Comparison of ENCODE assay signal across 18 cellular contexts in the genomic region with DNA sequence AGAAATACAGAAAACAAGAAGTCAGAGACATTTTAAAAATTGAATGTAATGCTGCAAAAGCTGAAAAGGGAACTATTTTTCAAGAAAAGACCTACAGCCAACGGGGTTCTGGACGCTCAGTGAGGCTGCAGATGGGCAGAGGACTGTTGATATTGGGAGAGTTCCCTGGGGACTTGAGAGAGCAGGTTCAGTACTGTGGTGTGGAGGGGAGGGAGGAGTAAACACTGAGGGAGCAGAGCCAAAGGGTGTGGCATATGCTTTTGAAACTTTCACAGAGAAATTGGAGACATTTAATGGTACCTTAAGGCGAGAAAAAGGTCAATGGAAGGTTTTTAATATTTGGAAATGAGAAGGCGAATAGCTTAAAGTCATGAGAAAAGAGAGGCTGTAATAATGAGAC.
DNase-seq lines count a peak whose midpoint lies in the region; ATAC-seq and TF ChIP-seq lines count a peak whose summit lies in the region.
"Had no signal": no experiment of that assay in that cellular context is flagged by ENCODE, and none has a peak within 500 bp of the region (broad histone marks: within the 10 kb centered on the region; RNA-seq: fewer than 3 reads in every experiment).

No MANE protein-coding gene starts in this region.

- H3K9me3 ChIP-seq in OCI-LY7 (ENCODE audit: low read length) = no peaks in the 10 kb centered on the region
- no peaks in the 10 kb centered on the region for H3K9me3 ChIP-seq in neural progenitor cell (ENCODE audit: low read depth)
- H3K9me3 ChIP-seq: SJCRH30 had no signal

- H3K27ac Mint-ChIP-seq in stimulated activated memory B cell treated with anti-CD40 and anti-IgM and Interleukin-4, amounts not matched to agents 10 μg/mL and 1 μg/mL and 100 μg/mL, for 72 hours = no peak overlapping the region
- H3K27ac Mint-ChIP-seq in neural progenitor cell = no peak overlapping the region

- DNase-seq in NCI-H82 (lab: John Stamatoyannopoulos, UW) (peak; percentile 15), NCI-H82 treated with DMSO at 0.1 percent for 48 hours (lab: John Stamatoyannopoulos, UW; ENCODE audit: unreplicated experiment) (no peak), NCI-H446 treated with DMSO at 0.1 percent for 48 hours (lab: John Stamatoyannopoulos, UW) (peak; percentile 69), OCI-LY7 (ENCODE audit: low spot score) (peak; percentile 8), neural progenitor cell (ENCODE audit: low spot score) (no peak)
- DNase-seq: DMS53, NCI-H1048, NCI-H1694, NCI-H510A, SW 1271 had no signal

- POLR2A ChIA-PET in OCI-LY7 (lab: Charles Lee) = interaction anchor here (0.6 to 1.0 kb wide), 4 partner anchors 9 to 1295 kb away, joined by 3 to 4 read pairs (median 3); no protein-coding TSS in a partner anchor

- no peaks in the 10 kb centered on the region for H3F3A ChIP-seq in neural progenitor cell (ENCODE audit: low read depth)

- H3K4me3 Mint-ChIP-seq in stimulated activated memory B cell treated with anti-CD40 and anti-IgM and Interleukin-4, amounts not matched to agents 10 μg/mL and 1 μg/mL and 100 μg/mL, for 72 hours = no peak overlapping the region
- no peak overlapping the region for H3K4me3 Mint-ChIP-seq in neural progenitor cell

- TF ChIP-seq CTCF in OCI-LY7 (conservative IDR thresholded peaks at IDR 0.05; ENCODE audit: low read length) (no peak), neural progenitor cell (IDR thresholded peaks at IDR 0.05) (no peak)

- H4K20me1 ChIP-seq in OCI-LY7 (ENCODE audit: insufficient read depth, low read length) = no peaks in the 10 kb centered on the region
- H4K20me1 ChIP-seq in neural progenitor cell (ENCODE audit: low read depth) = no peaks in the 10 kb centered on the region

- H3K4me1 ChIP-seq in OCI-LY7 (ENCODE audit: insufficient read depth, low read length, poor library complexity, severe bottlenecking) (no peaks in the 10 kb centered on the region), neural progenitor cell (no peaks in the 10 kb centered on the region)
- H3K4me1 ChIP-seq: SJCRH30 had no signal

- H3K36me3 ChIP-seq in OCI-LY7 (ENCODE audit: insufficient read depth, low read length) (no peaks in the 10 kb centered on the region), neural progenitor cell (no peaks in the 10 kb centered on the region)
- H3K36me3 ChIP-seq: SJCRH30 had no signal

- H3K4me3 ChIP-seq in OCI-LY7 (ENCODE audit: low read depth, low read length, poor library complexity, severe bottlenecking) (no peak overlapping the region), neural progenitor cell (no peak overlapping the region)
- H3K4me3 ChIP-seq: SJCRH30 had no signal

- H3K27me3 ChIP-seq in neural progenitor cell = no peaks in the 10 kb centered on the region
- H3K27me3 ChIP-seq: SJCRH30 had no signal

- H3K9ac ChIP-seq in neural progenitor cell = no peak overlapping the region

- no TSS peak for BruUV-seq in OCI-LY7 (replicated peaks; lab: Mats Ljungman, UMichigan)

- H2AFZ ChIP-seq in OCI-LY7 (ENCODE audit: low read length) = peak overlapping the region; percentile 15; the same call in 1 of the 2 replicates
- no peak overlapping the region for H2AFZ ChIP-seq in neural progenitor cell (replicated peaks)

- peaks cover 16% of the 10 kb centered on the region for H3K36me3 Mint-ChIP-seq in stimulated activated memory B cell treated with anti-CD40 and anti-IgM and Interleukin-4, amounts not matched to agents 10 μg/mL and 1 μg/mL and 100 μg/mL, for 72 hours
- H3K36me3 Mint-ChIP-seq in neural progenitor cell = peaks cover 3% of the 10 kb centered on the region

- no peaks in the 10 kb centered on the region for H3K9me2 ChIP-seq in OCI-LY7 (ENCODE audit: insufficient read depth, low read length)

- H3K4me1 Mint-ChIP-seq in stimulated activated memory B cell treated with anti-CD40 and anti-IgM and Interleukin-4, amounts not matched to agents 10 μg/mL and 1 μg/mL and 100 μg/mL, for 72 hours = peaks cover 9% of the 10 kb centered on the region
- no peaks in the 10 kb centered on the region for H3K4me1 Mint-ChIP-seq in neural progenitor cell

- H3K9me3 Mint-ChIP-seq in stimulated activated memory B cell treated with anti-CD40 and anti-IgM and Interleukin-4, amounts not matched to agents 10 μg/mL and 1 μg/mL and 100 μg/mL, for 72 hours = peaks cover 9% of the 10 kb centered on the region
- peaks cover 5% of the 10 kb centered on the region for H3K9me3 Mint-ChIP-seq in neural progenitor cell

- H3K79me2 ChIP-seq in OCI-LY7 (ENCODE audit: insufficient read depth, low read depth, low read length) (no peaks in the 10 kb centered on the region), neural progenitor cell (ENCODE audit: low read depth) (no peaks in the 10 kb centered on the region)

- H3K4me2 ChIP-seq in OCI-LY7 (ENCODE audit: low read length) = 0 out of 2 replicates have a peak overlapping the region, but pooled peaks have one; percentile 1
- H3K4me2 ChIP-seq in neural progenitor cell = no peak overlapping the region

- intact Hi-C loops in OCI-LY7 (cut with micrococcal nuclease; ENCODE audit: unreplicated experiment) = no loop called here

- H3K27ac ChIP-seq in OCI-LY7 (ENCODE audit: low read depth, low read length, poor library complexity, severe bottlenecking) = no peak overlapping the region
- H3K27ac ChIP-seq in neural progenitor cell = no peak overlapping the region
- H3K27ac ChIP-seq: C4-2B, HL-60, RWPE1, SJCRH30 had no signal

- H3K27me3 Mint-ChIP-seq in stimulated activated memory B cell treated with anti-CD40 and anti-IgM and Interleukin-4, amounts not matched to agents 10 μg/mL and 1 μg/mL and 100 μg/mL, for 72 hours = no peaks in the 10 kb centered on the region
- H3K27me3 Mint-ChIP-seq in neural progenitor cell (ENCODE audit: insufficient read depth, low read depth) = peaks cover 2% of the 10 kb centered on the region

- peak; percentile 16 for ATAC-seq in stimulated activated memory B cell treated with anti-CD40 and anti-IgM and Interleukin-4, amounts not matched to agents 10 μg/mL and 1 μg/mL and 100 μg/mL, for 72 hours
- ATAC-seq in HG02981 (IDR thresholded peaks at IDR 0.05; ENCODE audit: unreplicated experiment) (no peak), HG02970 (IDR thresholded peaks at IDR 0.05; ENCODE audit: low FRiP score, unreplicated experiment) (no peak)
- ATAC-seq: HCT116 had no signal

- CTCF ChIA-PET in OCI-LY7 (lab: Charles Lee; ENCODE audit: unreplicated experiment) = no interaction called here

Comparison
In these comparisons a context has a peak if more than half of its experiments do, and no peak if none do; other contexts are left out.
1. DNase-seq: peak in NCI-H82 (single experiment), NCI-H446 treated with DMSO at 0.1 percent for 48 hours (single experiment) and OCI-LY7 (single experiment); none in NCI-H82 treated with DMSO at 0.1 percent for 48 hours (single experiment) and neural progenitor cell (single experiment).